Comparison of ENCODE assay signal across 38 cellular contexts in genomic region chr10:115028419-115028818, GRCh38.
"Had no signal": no experiment of that assay in that cellular context is flagged by ENCODE, and none has a peak within 500 bp of the region (broad histone marks: within the 10 kb centered on the region; RNA-seq: fewer than 3 reads in every experiment).

No MANE protein-coding gene starts in this region.

- H3K27me3 Mint-ChIP-seq: activated naive CD8-positive, alpha-beta T cell treated with anti-CD3 and anti-CD28 coated beads for 36 hours had no signal

- H3K4me1 ChIP-seq: breast epithelium had no signal

- DNase-seq: activated CD4-positive, alpha-beta T cell treated with anti-CD3 and anti-CD28 coated beads for 1 hour; activated CD4-positive, alpha-beta T cell treated with anti-CD3 and anti-CD28 coated beads for 36 hours; activated CD4-positive, alpha-beta T cell treated with anti-CD3 and anti-CD28 coated beads for 48 hours; activated CD4-positive, alpha-beta T cell treated with anti-CD3 and anti-CD28 coated beads, Interleukin-2, amount 10 ng/mL, durations not matched to agents 7 days and 5 days; activated CD4-positive, alpha-beta T cell treated with anti-CD3 and anti-CD28 coated beads, Interleukin-2, amount 50 U/mL, for 48 hours; activated CD4-positive, CD25-positive, alpha-beta regulatory T cell; activated CD8-positive, alpha-beta memory T cell treated with anti-CD3 and anti-CD28 coated beads, Interleukin-2, amount 50 U/mL, for 4 hours; activated CD8-positive, alpha-beta T cell treated with anti-CD3 and anti-CD28 coated beads for 36 hours; activated effector memory CD4-positive, alpha-beta T cell treated with anti-CD3 and anti-CD28 coated beads, Interleukin-2, amount 50 U/mL, for 16 hours; activated gamma-delta T cell treated with Interleukin-2 at 50 U/mL for 16 hours; activated naive CD4-positive, alpha-beta T cell; activated naive CD4-positive, alpha-beta T cell treated with anti-CD3 and anti-CD28 coated beads for 36 hours; activated naive CD4-positive, alpha-beta T cell treated with anti-CD3 and anti-CD28 coated beads, Interleukin-2, amount 50 U/mL, for 16 hours; activated naive CD8-positive, alpha-beta T cell treated with anti-CD3 and anti-CD28 coated beads for 36 hours; activated T-cell treated with anti-CD3 and anti-CD28 coated beads for 4 hours; activated T-cell treated with anti-CD3 and anti-CD28 coated beads, Interleukin-2, amount 50 U/mL, for 1 hour; activated T-cell treated with anti-CD3 and anti-CD28 coated beads, Interleukin-2, amount 50 U/mL, for 4 hours; activated T-cell treated with anti-CD3 and anti-CD28 coated beads, Interleukin-2, amount 50 U/mL, for 72 hours; adrenal gland; amniotic stem cell; aorta; body of pancreas; brain microvascular endothelial cell; central memory CD4-positive, alpha-beta T cell; T-helper 1 cell; T-helper 2 cell; T-helper 9 cell; WERI-Rb-1 had no signal

- H3K27me3 ChIP-seq: adrenal gland, body of pancreas, brain microvascular endothelial cell, breast epithelium had no signal

- H3K27ac Mint-ChIP-seq: activated CD4-positive, alpha-beta T cell treated with anti-CD3 and anti-CD28 coated beads for 36 hours; activated CD4-positive, alpha-beta T cell treated with anti-CD3 and anti-CD28 coated beads, Interleukin-2, amount 10 ng/mL, durations not matched to agents 7 days and 5 days; activated CD8-positive, alpha-beta T cell treated with anti-CD3 and anti-CD28 coated beads for 36 hours; activated naive CD4-positive, alpha-beta T cell treated with anti-CD3 and anti-CD28 coated beads for 36 hours; activated naive CD4-positive, alpha-beta T cell treated with anti-CD3 and anti-CD28 coated beads, Interleukin-2, amount 50 U/mL, for 72 hours; activated naive CD8-positive, alpha-beta T cell treated with anti-CD3 and anti-CD28 coated beads for 36 hours; activated T-cell treated with anti-CD3 and anti-CD28 coated beads, Interleukin-2, amount 50 U/mL, for 72 hours; activated T-helper 1 cell treated with anti-CD3 and anti-CD28 coated beads, Interleukin-12 subunit alpha, Interleukin-12 subunit beta, Interleukin-2, Interleukin-4 antibody, amounts not matched to agents 30 ng/mL and 10 ng/mL and 1 ng/mL, durations not matched to agents 14 hours and 24 hours and 36 hours; activated T-helper 17 cell treated with anti-CD3 and anti-CD28 coated beads, Interleukin-2, amount 50 U/mL, for 72 hours; T-helper 1 cell treated with Interleukin-12 subunit alpha and Interleukin-12 subunit beta and Interleukin-4 antibody, amounts not matched to agents 30 μg/mL and 1 μg/mL, for 36 hours; T-helper 2 cell treated with Interferon-gamma antibody and Interleukin-4, amounts not matched to agents 5 μg/mL and 100 μg/mL, for 36 hours; WTC11 had no signal

- H3K36me3 Mint-ChIP-seq: activated naive CD4-positive, alpha-beta T cell treated with anti-CD3 and anti-CD28 coated beads, Interleukin-2, amount 50 U/mL, for 72 hours; activated naive CD8-positive, alpha-beta T cell treated with anti-CD3 and anti-CD28 coated beads for 36 hours; WTC11 had no signal

- H3K4me1 Mint-ChIP-seq: activated CD4-positive, alpha-beta T cell treated with anti-CD3 and anti-CD28 coated beads for 36 hours; activated CD4-positive, alpha-beta T cell treated with anti-CD3 and anti-CD28 coated beads, Interleukin-2, amount 10 ng/mL, durations not matched to agents 7 days and 5 days; activated naive CD8-positive, alpha-beta T cell treated with anti-CD3 and anti-CD28 coated beads for 36 hours; activated T-helper 17 cell treated with anti-CD3 and anti-CD28 coated beads, Interleukin-2, amount 50 U/mL, for 72 hours had no signal

- H3K27ac ChIP-seq: adrenal gland, brain microvascular endothelial cell, breast epithelium, WERI-Rb-1 had no signal

- H3K4me3 ChIP-seq: adrenal gland, body of pancreas, breast epithelium had no signal

- ATAC-seq: activated CD4-positive, alpha-beta T cell treated with anti-CD3 and anti-CD28 coated beads for 36 hours; activated CD4-positive, CD25-positive, alpha-beta regulatory T cell treated with anti-CD3 and anti-CD28 coated beads, Interleukin-2, amount 50 U/mL, for 24 hours; activated CD8-positive, alpha-beta T cell treated with anti-CD3 and anti-CD28 coated beads for 36 hours; activated naive CD4-positive, alpha-beta T cell treated with anti-CD3 and anti-CD28 coated beads, Interleukin-2, amount 50 U/mL, for 72 hours; activated T-cell treated with anti-CD3 and anti-CD28 coated beads, Interleukin-2, amount 50 U/mL, for 4 hours; activated T-cell treated with anti-CD3 and anti-CD28 coated beads, Interleukin-2, amount 50 U/mL, for 72 hours; activated T-helper 17 cell treated with anti-CD3 and anti-CD28 coated beads, Interleukin-2, amount 50 U/mL, for 72 hours; body of pancreas; WTC11 had no signal

- H3K9me3 Mint-ChIP-seq: activated CD4-positive, alpha-beta T cell treated with anti-CD3 and anti-CD28 coated beads, Interleukin-2, amount 10 ng/mL, durations not matched to agents 7 days and 5 days; activated CD8-positive, alpha-beta T cell treated with anti-CD3 and anti-CD28 coated beads for 36 hours; activated naive CD4-positive, alpha-beta T cell treated with anti-CD3 and anti-CD28 coated beads for 36 hours; activated naive CD4-positive, alpha-beta T cell treated with anti-CD3 and anti-CD28 coated beads, Interleukin-2, amount 50 U/mL, for 72 hours; activated naive CD8-positive, alpha-beta T cell treated with anti-CD3 and anti-CD28 coated beads for 36 hours; activated T-cell treated with anti-CD3 and anti-CD28 coated beads, Interleukin-2, amount 50 U/mL, for 4 hours; activated T-cell treated with anti-CD3 and anti-CD28 coated beads, Interleukin-2, amount 50 U/mL, for 72 hours; activated T-helper 1 cell treated with anti-CD3 and anti-CD28 coated beads, Interleukin-12 subunit alpha, Interleukin-12 subunit beta, Interleukin-2, Interleukin-4 antibody, amounts not matched to agents 30 ng/mL and 10 ng/mL and 1 ng/mL, durations not matched to agents 14 hours and 24 hours and 36 hours; activated T-helper 17 cell treated with anti-CD3 and anti-CD28 coated beads, Interleukin-2, amount 50 U/mL, for 72 hours; T-helper 1 cell treated with Interleukin-12 subunit alpha and Interleukin-12 subunit beta and Interleukin-4 antibody, amounts not matched to agents 30 μg/mL and 1 μg/mL, for 36 hours; T-helper 2 cell treated with Interferon-gamma antibody and Interleukin-4, amounts not matched to agents 5 μg/mL and 100 μg/mL, for 36 hours; WTC11 had no signal

- H3K4me3 Mint-ChIP-seq: activated CD4-positive, alpha-beta T cell treated with anti-CD3 and anti-CD28 coated beads for 36 hours; activated CD4-positive, alpha-beta T cell treated with anti-CD3 and anti-CD28 coated beads, Interleukin-2, amount 10 ng/mL, durations not matched to agents 7 days and 5 days; activated CD8-positive, alpha-beta T cell treated with anti-CD3 and anti-CD28 coated beads for 36 hours; activated naive CD4-positive, alpha-beta T cell treated with anti-CD3 and anti-CD28 coated beads for 36 hours; activated naive CD8-positive, alpha-beta T cell treated with anti-CD3 and anti-CD28 coated beads for 36 hours; activated T-cell treated with anti-CD3 and anti-CD28 coated beads, Interleukin-2, amount 50 U/mL, for 4 hours; activated T-cell treated with anti-CD3 and anti-CD28 coated beads, Interleukin-2, amount 50 U/mL, for 72 hours; activated T-helper 1 cell treated with anti-CD3 and anti-CD28 coated beads, Interleukin-12 subunit alpha, Interleukin-12 subunit beta, Interleukin-2, Interleukin-4 antibody, amounts not matched to agents 30 ng/mL and 10 ng/mL and 1 ng/mL, durations not matched to agents 14 hours and 24 hours and 36 hours; activated T-helper 17 cell treated with anti-CD3 and anti-CD28 coated beads, Interleukin-2, amount 50 U/mL, for 72 hours; T-helper 1 cell treated with Interleukin-12 subunit alpha and Interleukin-12 subunit beta and Interleukin-4 antibody, amounts not matched to agents 30 μg/mL and 1 μg/mL, for 36 hours; T-helper 2 cell treated with Interferon-gamma antibody and Interleukin-4, amounts not matched to agents 5 μg/mL and 100 μg/mL, for 36 hours; WTC11 had no signal

- H3K9me3 ChIP-seq: adrenal gland, body of pancreas, breast epithelium had no signal

- FAIRE-seq: astrocyte, TTC549 had no signal

- H3K36me3 ChIP-seq: adrenal gland, brain microvascular endothelial cell, breast epithelium, WERI-Rb-1 had no signal
